8 cellular contexts compared by ENCODE assay signal in genomic region chr15:97909291-97909891, GRCh38. TPM values are rescaled to one million over a fixed set of nuclear protein-coding genes. Genes with fewer than 3 reads are reported as not detected.
A peak's percentile ranks its signal among the peaks of the same experiment; 100 is the strongest.
DNase-seq lines count a peak whose midpoint lies in the region; ATAC-seq and TF ChIP-seq lines count a peak whose summit lies in the region.

No MANE protein-coding gene starts in this region.

- no peak overlapping the region for H3K27ac ChIP-seq in RWPE1
- no peak overlapping the region for H3K27ac ChIP-seq in cardiac muscle cell
- no peak overlapping the region for H3K27ac ChIP-seq in psoas muscle

- no peaks in the 10 kb centered on the region for H3K9me3 Mint-ChIP-seq in activated naive CD4-positive, alpha-beta T cell treated with anti-CD3 and anti-CD28 coated beads, Interleukin-2, amount 50 U/mL, for 72 hours

- DNase-seq in ELF-1 (ENCODE audit: low read depth, low spot score), result peak; percentile 58
- peak; percentile 26 for DNase-seq in HS-5 (ENCODE audit: low read depth)
- peak; percentile 67 for DNase-seq in RWPE1 (ENCODE audit: low spot score)
- peak in 1 of 2 donors; percentile 67 for DNase-seq in activated naive CD4-positive, alpha-beta T cell treated with anti-CD3 and anti-CD28 coated beads, Interleukin-2, amount 50 U/mL, for 72 hours (ENCODE audit: low spot score in 2 of 2)
- DNase-seq in cardiac muscle cell (ENCODE audit: low read depth in 1 of 2, low spot score in 1 of 2), result peak; percentile 69 to 79
- peak; percentile 43 to 78 for DNase-seq in psoas muscle

- TF ChIP-seq CTCF in RWPE1 (conservative IDR thresholded peaks at IDR 0.05; ENCODE audit: low read depth) (peak; percentile 97), cardiac muscle cell (IDR thresholded peaks at IDR 0.05; ENCODE audit: low read depth, low read length) (peak; percentile 97), psoas muscle (IDR thresholded peaks at IDR 0.05) (peak; percentile 92)

- 5 to 6% (median 6%) methylated on average over 3 of the region's 3 CpGs for WGBS in psoas muscle, 3 donors

- no peak overlapping the region for H3K4me3 ChIP-seq in cardiac muscle cell
- H3K4me3 ChIP-seq in psoas muscle, result no peak overlapping the region

- H3K36me3 Mint-ChIP-seq in activated naive CD4-positive, alpha-beta T cell treated with anti-CD3 and anti-CD28 coated beads, Interleukin-2, amount 50 U/mL, for 72 hours, result no peaks in the 10 kb centered on the region

- H3K27ac Mint-ChIP-seq in activated naive CD4-positive, alpha-beta T cell treated with anti-CD3 and anti-CD28 coated beads, Interleukin-2, amount 50 U/mL, for 72 hours, result no peak overlapping the region

- CTCF ChIA-PET in RWPE1 (lab: Yijun Ruan, JAX), result interaction anchor here (0.7 to 1.0 kb wide), 5 partner anchors 131 to 523 kb away, joined by 3 to 7 read pairs (median 3); no protein-coding TSS in a partner anchor

- no peaks in the 10 kb centered on the region for H3K36me3 ChIP-seq in cardiac muscle cell
- no peaks in the 10 kb centered on the region for H3K36me3 ChIP-seq in psoas muscle (ENCODE audit: insufficient read depth in 1 of 2, low read depth in 1 of 2)

- H3K27me3 ChIP-seq in cardiac muscle cell (no peaks in the 10 kb centered on the region), psoas muscle (ENCODE audit: insufficient read depth in 3 of 3, low read length in 2 of 3) (peaks cover 0 to 20% (median 1%) of the 10 kb centered on the region in 3 donors)

- POLR2A ChIA-PET in RWPE1 (lab: Yijun Ruan, JAX; ENCODE audit: low non-redundant PET), result no interaction called here

- no peaks in the 10 kb centered on the region for H3K9me3 ChIP-seq in cardiac muscle cell (ENCODE audit: low read depth)
- no peaks in the 10 kb centered on the region for H3K9me3 ChIP-seq in psoas muscle

- H3K4me1 ChIP-seq in cardiac muscle cell (ENCODE audit: low read depth) (no peaks in the 10 kb centered on the region), psoas muscle (no peaks in the 10 kb centered on the region)

- intact Hi-C loops in psoas muscle (cut with DNase I), result loop anchor here (1.0 to 10.0 kb wide), 5 partner anchors 175 to 515 kb away; no protein-coding TSS in a partner anchor

- ATAC-seq in GM21367 (IDR thresholded peaks at IDR 0.05; ENCODE audit: unreplicated experiment) (peak; percentile 95), psoas muscle (peak; percentile 87 to 94 (median 92)), GM18873 (IDR thresholded peaks at IDR 0.05; ENCODE audit: low FRiP score, unreplicated experiment) (no peak)
- peak; percentile 71 to 88 for ATAC-seq in activated naive CD4-positive, alpha-beta T cell treated with anti-CD3 and anti-CD28 coated beads, Interleukin-2, amount 50 U/mL, for 72 hours

RNA-seq across cellular contexts. Expression of gene ARRDC4, which starts 51.1 kb away (rescaled TPM):
- under 1 TPM; 0.60 to 0.66 TPM for total RNA-seq in activated naive CD4-positive, alpha-beta T cell treated with anti-CD3 and anti-CD28 coated beads, Interleukin-2, amount 50 U/mL, for 72 hours
- total RNA-seq in cardiac muscle cell, result 29.9 and 35.2 TPM in 2 replicates
- 24.7 and 25.2 TPM in 2 replicates for polyA plus RNA-seq in cardiac muscle cell
- 10 to 100 TPM; 13.1 to 32.6 (median 27.8) TPM for total RNA-seq in psoas muscle
- polyA plus RNA-seq in psoas muscle, result 10 to 100 TPM; 13.6 to 30.0 (median 13.8) TPM

Comparison
In these comparisons a context has a peak if more than half of its experiments do, and no peak if none do; other contexts are left out.
1. RNA of gene ARRDC4, which starts 51.1 kb away (total RNA-seq): 29.9 to 35.2 TPM in cardiac muscle cell and 13.1 to 32.6 TPM in psoas muscle; 0.60 to 0.66 TPM in activated naive CD4-positive, alpha-beta T cell treated with anti-CD3 and anti-CD28 coated beads, Interleukin-2, amount 50 U/mL, for 72 hours; every median in the first group is over 4 times any median in the second.
2. Peak in every context shown above with its lines, with median percentiles within 50 percentile points of each other: CTCF ChIP-seq.